Comparison of ENCODE assay signal across 12 cellular contexts in the genomic region with DNA sequence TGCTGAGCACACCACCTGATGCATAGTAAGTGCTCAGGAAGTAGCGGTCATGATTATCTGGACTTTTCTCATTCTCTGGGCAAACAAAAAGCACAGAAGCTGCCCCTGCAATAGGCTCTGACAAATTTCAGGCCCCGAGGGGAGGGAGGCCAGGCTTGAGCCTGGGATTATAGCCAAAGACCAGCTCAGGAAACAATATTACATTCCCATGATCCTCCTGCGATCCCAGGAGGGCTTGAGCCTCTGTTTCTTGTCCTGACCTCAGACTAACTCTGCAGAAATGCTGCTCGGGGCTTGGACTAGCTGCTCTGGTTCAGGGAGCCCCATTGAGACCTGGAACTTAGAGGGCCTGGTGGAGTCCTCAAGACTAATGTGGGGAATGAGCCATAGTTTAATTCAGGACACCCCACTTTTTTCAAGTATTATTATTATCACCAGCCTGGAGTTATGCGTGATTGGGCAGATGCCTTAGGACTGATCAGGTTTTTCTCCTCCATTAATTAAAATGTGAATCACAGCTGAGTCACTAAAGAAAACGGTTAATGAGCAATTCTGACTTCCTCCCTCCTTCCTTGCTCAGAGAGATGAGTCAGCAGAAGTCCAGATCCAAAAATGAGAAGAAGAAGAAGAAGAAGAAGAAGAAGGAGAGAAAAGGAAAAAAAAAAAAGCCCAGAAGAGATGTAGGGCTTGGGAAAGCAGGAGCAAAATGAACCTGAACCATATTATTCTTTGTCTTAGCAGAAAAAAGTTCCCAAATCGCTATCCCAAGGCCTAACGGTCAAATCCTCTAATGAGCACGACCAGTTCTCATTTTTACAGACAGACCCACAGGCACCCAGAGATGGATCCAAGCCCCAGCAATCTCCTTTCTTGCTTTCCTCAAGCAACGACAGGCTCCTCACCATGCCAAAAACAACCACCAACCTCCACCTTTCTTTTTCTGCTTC.
DNase-seq lines count a peak whose midpoint lies in the region; ATAC-seq, FAIRE-seq and TF ChIP-seq lines count a peak whose summit lies in the region.
"Had no signal": no experiment of that assay in that cellular context is flagged by ENCODE, and none has a peak within 500 bp of the region (broad histone marks: within the 10 kb centered on the region; RNA-seq: fewer than 3 reads in every experiment).

No MANE protein-coding gene starts in this region.

- FAIRE-seq in HTR-8/SVneo (lab: Jason Lieb, UNC) = no peak
- FAIRE-seq: D721Med had no signal

- H3K27me3 Mint-ChIP-seq in WTC11 (ENCODE audit: low read depth) = no peaks in the 10 kb centered on the region; the same call in 1 of the 2 replicates

- TF ChIP-seq CTCF in AG04449 (IDR thresholded peaks at IDR 0.05; ENCODE audit: insufficient read depth, low read length, missing control alignments) (no peak), WTC11 (IDR thresholded peaks at IDR 0.05) (no peak)

- CTCF ChIA-PET in AG04449 (lab: Yijun Ruan, JAX) = interaction anchor here (2.8 to 4.3 kb wide), 2 partner anchors 29 to 120 kb away, joined by 13 to 27 read pairs; no protein-coding TSS in a partner anchor
- CTCF ChIA-PET in WTC11 (lab: Charles Lee) = interaction anchor here (1.2 kb wide), 1 partner anchor 42 kb away, joined by 3 read pairs; no protein-coding TSS in a partner anchor

- H3K9me3 Mint-ChIP-seq in WTC11 = peaks cover 12% of the 10 kb centered on the region

- H3K27ac Mint-ChIP-seq in WTC11 = peak overlapping the region; percentile 30; the same call in 1 of the 2 replicates
- H3K27ac Mint-ChIP-seq: nephron progenitor cell had no signal

- peak overlapping the region; percentile 18; the same call in 1 of the 2 replicates for H3K4me3 ChIP-seq in AG04449 (ENCODE audit: low read depth, low read length)

- peak; percentile 53 for DNase-seq in AG04449 (ENCODE audit: low read depth, low spot score)
- peak; percentile 65 for DNase-seq in HTR-8/SVneo (ENCODE audit: insufficient read length, low spot score)
- no peak for DNase-seq in WTC11 (ENCODE audit: low spot score)
- DNase-seq in left cardiac atrium = no peak
- DNase-seq in occipital lobe (lab: John Stamatoyannopoulos, UW) = no peak
- no peak for DNase-seq in stimulated activated CD4-positive, alpha-beta T cell treated with anti-CD3 and anti-CD28 coated beads, Interleukin-4, amount 100 ng/mL, for 4 hours
- no peak for DNase-seq in COLO668 (lab: John Stamatoyannopoulos, UW; ENCODE audit: unreplicated experiment)
- no peak for DNase-seq in DMS79 (lab: John Stamatoyannopoulos, UW)
- DNase-seq: nephron progenitor cell; NK-92 treated with Interleukin-12 subunit alpha and Interleukin-12 subunit beta, amount 100 ng/mL, for 24 hours; stimulated activated CD8-positive, alpha-beta memory T cell treated with anti-CD3 and anti-CD28 coated beads, Interleukin-4, amount 100 ng/mL, for 48 hours had no signal

- no peak overlapping the region for H3K4me3 Mint-ChIP-seq in WTC11
- H3K4me3 Mint-ChIP-seq: nephron progenitor cell had no signal

- peaks cover 10% of the 10 kb centered on the region for H3K36me3 Mint-ChIP-seq in WTC11

- POLR2A ChIA-PET in AG04449 (lab: Yijun Ruan, JAX) = interaction anchor here (0.6 kb wide), 1 partner anchor 269 kb away, joined by 4 read pairs; no protein-coding TSS in a partner anchor
- POLR2A ChIA-PET in WTC11 (lab: Charles Lee) = no interaction called here

- ATAC-seq in WTC11 = no peak
- ATAC-seq in left cardiac atrium = peak; percentile 50 to 68

- intact Hi-C loops in left cardiac atrium (cut with DNase I) = no loop called here

- H3K4me1 Mint-ChIP-seq in WTC11 = peaks cover 21% of the 10 kb centered on the region

TF ChIP-seq in WTC11, 78 proteins besides CTCF, POLR2A, EP300 and RAD21:
- TF ChIP-seq TCF7 (CRISPR knock-in tag; IDR thresholded peaks at IDR 0.05; ENCODE audit: low read depth) (no peak), KAT7 (CRISPR knock-in tag; IDR thresholded peaks at IDR 0.05; ENCODE audit: borderline replicate concordance) (no peak), MYBL2 (CRISPR knock-in tag; IDR thresholded peaks at IDR 0.05) (no peak), SMAD3 (CRISPR knock-in tag; IDR thresholded peaks at IDR 0.05; ENCODE audit: borderline replicate concordance) (no peak), GABPB1 (CRISPR knock-in tag; IDR thresholded peaks at IDR 0.05) (no peak), RORB (CRISPR knock-in tag; IDR thresholded peaks at IDR 0.05) (no peak), ZBTB21 (CRISPR knock-in tag; IDR thresholded peaks at IDR 0.05; ENCODE audit: borderline replicate concordance) (no peak), HMGA2 (CRISPR knock-in tag; IDR thresholded peaks at IDR 0.05) (no peak), RELA (CRISPR knock-in tag; IDR thresholded peaks at IDR 0.05; ENCODE audit: borderline replicate concordance) (no peak), PRRX2 (CRISPR knock-in tag; IDR thresholded peaks at IDR 0.05) (no peak), ZNF396 (CRISPR knock-in tag; IDR thresholded peaks at IDR 0.05; ENCODE audit: borderline replicate concordance) (no peak), ELF4 (CRISPR knock-in tag; IDR thresholded peaks at IDR 0.05; ENCODE audit: low read depth) (no peak), SOX15 (CRISPR knock-in tag; IDR thresholded peaks at IDR 0.05) (no peak), ZNF138 (CRISPR knock-in tag; conservative IDR thresholded peaks at IDR 0.05) (no peak)
- TF ChIP-seq, protein P1, sequence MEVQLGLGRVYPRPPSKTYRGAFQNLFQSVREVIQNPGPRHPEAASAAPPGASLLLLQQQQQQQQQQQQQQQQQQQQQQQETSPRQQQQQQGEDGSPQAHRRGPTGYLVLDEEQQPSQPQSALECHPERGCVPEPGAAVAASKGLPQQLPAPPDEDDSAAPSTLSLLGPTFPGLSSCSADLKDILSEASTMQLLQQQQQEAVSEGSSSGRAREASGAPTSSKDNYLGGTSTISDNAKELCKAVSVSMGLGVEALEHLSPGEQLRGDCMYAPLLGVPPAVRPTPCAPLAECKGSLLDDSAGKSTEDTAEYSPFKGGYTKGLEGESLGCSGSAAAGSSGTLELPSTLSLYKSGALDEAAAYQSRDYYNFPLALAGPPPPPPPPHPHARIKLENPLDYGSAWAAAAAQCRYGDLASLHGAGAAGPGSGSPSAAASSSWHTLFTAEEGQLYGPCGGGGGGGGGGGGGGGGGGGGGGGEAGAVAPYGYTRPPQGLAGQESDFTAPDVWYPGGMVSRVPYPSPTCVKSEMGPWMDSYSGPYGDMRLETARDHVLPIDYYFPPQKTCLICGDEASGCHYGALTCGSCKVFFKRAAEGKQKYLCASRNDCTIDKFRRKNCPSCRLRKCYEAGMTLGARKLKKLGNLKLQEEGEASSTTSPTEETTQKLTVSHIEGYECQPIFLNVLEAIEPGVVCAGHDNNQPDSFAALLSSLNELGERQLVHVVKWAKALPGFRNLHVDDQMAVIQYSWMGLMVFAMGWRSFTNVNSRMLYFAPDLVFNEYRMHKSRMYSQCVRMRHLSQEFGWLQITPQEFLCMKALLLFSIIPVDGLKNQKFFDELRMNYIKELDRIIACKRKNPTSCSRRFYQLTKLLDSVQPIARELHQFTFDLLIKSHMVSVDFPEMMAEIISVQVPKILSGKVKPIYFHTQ (CRISPR knock-in tag; IDR thresholded peaks at IDR 0.05) = no peak
- TF ChIP-seq, protein P2, sequence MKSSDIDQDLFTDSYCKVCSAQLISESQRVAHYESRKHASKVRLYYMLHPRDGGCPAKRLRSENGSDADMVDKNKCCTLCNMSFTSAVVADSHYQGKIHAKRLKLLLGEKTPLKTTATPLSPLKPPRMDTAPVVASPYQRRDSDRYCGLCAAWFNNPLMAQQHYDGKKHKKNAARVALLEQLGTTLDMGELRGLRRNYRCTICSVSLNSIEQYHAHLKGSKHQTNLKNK (CRISPR knock-in tag; IDR thresholded peaks at IDR 0.05) = no peak
- TF ChIP-seq, protein P3, sequence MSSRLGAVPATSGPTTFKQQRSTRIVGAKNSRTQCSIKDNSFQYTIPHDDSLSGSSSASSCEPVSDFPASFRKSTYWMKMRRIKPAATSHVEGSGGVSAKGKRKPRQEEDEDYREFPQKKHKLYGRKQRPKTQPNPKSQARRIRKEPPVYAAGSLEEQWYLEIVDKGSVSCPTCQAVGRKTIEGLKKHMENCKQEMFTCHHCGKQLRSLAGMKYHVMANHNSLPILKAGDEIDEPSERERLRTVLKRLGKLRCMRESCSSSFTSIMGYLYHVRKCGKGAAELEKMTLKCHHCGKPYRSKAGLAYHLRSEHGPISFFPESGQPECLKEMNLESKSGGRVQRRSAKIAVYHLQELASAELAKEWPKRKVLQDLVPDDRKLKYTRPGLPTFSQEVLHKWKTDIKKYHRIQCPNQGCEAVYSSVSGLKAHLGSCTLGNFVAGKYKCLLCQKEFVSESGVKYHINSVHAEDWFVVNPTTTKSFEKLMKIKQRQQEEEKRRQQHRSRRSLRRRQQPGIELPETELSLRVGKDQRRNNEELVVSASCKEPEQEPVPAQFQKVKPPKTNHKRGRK (CRISPR knock-in tag; IDR thresholded peaks at IDR 0.05; ENCODE audit: borderline replicate concordance) = no peak
- TF ChIP-seq, protein P4, sequence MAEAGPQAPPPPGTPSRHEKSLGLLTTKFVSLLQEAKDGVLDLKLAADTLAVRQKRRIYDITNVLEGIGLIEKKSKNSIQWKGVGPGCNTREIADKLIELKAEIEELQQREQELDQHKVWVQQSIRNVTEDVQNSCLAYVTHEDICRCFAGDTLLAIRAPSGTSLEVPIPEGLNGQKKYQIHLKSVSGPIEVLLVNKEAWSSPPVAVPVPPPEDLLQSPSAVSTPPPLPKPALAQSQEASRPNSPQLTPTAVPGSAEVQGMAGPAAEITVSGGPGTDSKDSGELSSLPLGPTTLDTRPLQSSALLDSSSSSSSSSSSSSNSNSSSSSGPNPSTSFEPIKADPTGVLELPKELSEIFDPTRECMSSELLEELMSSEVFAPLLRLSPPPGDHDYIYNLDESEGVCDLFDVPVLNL (CRISPR knock-in tag; IDR thresholded peaks at IDR 0.05; ENCODE audit: borderline replicate concordance, low read depth) = no peak

Comparison
In these comparisons a context has a peak if more than half of its experiments do, and no peak if none do; other contexts are left out.
1. DNase-seq: peak in AG04449 (single experiment) and HTR-8/SVneo (single experiment); none in WTC11 (single experiment), left cardiac atrium (single experiment), occipital lobe (single experiment), stimulated activated CD4-positive, alpha-beta T cell treated with anti-CD3 and anti-CD28 coated beads, Interleukin-4, amount 100 ng/mL, for 4 hours (0 of 2), COLO668 (single experiment) and DMS79 (single experiment).